1 cellular context compared by ENCODE assay signal in the genomic region with DNA sequence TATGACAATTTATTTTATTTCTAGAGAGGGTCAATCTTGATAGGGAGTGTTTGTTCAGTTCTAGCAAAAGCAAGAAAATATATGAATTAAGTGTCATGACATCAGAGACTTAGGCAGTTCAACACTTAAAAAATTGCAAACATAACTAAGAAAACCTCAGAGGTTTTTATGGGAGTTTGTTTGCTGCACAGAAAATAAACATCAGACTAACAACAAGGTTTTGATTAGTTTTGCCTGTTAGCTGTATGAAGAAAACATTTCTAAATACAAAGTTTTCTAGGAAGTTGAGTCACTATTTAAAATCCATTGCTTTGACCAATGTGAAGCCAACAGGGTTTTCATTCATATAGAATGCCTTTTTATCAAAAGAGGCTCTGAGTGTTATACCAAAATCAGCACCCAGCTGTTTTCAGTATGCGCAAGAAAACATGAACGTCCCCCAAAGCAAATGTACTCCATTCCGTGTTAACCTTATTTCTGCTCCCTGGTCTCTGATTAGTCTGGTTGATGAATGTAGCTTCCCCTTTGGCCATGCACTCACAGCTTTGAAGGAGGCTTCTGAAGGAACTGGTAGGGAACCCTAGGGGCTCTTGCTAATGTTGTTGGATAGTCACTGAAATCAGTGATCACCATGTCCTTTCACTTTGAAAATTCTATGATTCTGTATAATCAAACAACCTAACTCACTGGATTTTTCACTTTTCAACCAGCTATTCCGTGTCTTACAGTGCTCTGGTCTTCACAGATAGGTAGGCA.
TF ChIP-seq lines count a peak whose summit lies in the region.

No MANE protein-coding gene starts in this region.

TF ChIP-seq in GM12878, 131 proteins besides CTCF, POLR2A, EP300 and RAD21 (continued from another document):
- TF ChIP-seq, protein P1, sequence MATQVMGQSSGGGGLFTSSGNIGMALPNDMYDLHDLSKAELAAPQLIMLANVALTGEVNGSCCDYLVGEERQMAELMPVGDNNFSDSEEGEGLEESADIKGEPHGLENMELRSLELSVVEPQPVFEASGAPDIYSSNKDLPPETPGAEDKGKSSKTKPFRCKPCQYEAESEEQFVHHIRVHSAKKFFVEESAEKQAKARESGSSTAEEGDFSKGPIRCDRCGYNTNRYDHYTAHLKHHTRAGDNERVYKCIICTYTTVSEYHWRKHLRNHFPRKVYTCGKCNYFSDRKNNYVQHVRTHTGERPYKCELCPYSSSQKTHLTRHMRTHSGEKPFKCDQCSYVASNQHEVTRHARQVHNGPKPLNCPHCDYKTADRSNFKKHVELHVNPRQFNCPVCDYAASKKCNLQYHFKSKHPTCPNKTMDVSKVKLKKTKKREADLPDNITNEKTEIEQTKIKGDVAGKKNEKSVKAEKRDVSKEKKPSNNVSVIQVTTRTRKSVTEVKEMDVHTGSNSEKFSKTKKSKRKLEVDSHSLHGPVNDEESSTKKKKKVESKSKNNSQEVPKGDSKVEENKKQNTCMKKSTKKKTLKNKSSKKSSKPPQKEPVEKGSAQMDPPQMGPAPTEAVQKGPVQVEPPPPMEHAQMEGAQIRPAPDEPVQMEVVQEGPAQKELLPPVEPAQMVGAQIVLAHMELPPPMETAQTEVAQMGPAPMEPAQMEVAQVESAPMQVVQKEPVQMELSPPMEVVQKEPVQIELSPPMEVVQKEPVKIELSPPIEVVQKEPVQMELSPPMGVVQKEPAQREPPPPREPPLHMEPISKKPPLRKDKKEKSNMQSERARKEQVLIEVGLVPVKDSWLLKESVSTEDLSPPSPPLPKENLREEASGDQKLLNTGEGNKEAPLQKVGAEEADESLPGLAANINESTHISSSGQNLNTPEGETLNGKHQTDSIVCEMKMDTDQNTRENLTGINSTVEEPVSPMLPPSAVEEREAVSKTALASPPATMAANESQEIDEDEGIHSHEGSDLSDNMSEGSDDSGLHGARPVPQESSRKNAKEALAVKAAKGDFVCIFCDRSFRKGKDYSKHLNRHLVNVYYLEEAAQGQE (IDR thresholded peaks at IDR 0.05; ENCODE audit: low read depth, low read length), result no peak
- no peak for TF ChIP-seq KLF5 (IDR thresholded peaks at IDR 0.05; ENCODE audit: partially characterized antibody)
- TF ChIP-seq MXI1 (IDR thresholded peaks at IDR 0.05; ENCODE audit: low read depth, low read length), result no peak
- TF ChIP-seq NFIC (IDR thresholded peaks at IDR 0.05; ENCODE audit: low read depth, low read length), result no peak
- TF ChIP-seq, protein P2, sequence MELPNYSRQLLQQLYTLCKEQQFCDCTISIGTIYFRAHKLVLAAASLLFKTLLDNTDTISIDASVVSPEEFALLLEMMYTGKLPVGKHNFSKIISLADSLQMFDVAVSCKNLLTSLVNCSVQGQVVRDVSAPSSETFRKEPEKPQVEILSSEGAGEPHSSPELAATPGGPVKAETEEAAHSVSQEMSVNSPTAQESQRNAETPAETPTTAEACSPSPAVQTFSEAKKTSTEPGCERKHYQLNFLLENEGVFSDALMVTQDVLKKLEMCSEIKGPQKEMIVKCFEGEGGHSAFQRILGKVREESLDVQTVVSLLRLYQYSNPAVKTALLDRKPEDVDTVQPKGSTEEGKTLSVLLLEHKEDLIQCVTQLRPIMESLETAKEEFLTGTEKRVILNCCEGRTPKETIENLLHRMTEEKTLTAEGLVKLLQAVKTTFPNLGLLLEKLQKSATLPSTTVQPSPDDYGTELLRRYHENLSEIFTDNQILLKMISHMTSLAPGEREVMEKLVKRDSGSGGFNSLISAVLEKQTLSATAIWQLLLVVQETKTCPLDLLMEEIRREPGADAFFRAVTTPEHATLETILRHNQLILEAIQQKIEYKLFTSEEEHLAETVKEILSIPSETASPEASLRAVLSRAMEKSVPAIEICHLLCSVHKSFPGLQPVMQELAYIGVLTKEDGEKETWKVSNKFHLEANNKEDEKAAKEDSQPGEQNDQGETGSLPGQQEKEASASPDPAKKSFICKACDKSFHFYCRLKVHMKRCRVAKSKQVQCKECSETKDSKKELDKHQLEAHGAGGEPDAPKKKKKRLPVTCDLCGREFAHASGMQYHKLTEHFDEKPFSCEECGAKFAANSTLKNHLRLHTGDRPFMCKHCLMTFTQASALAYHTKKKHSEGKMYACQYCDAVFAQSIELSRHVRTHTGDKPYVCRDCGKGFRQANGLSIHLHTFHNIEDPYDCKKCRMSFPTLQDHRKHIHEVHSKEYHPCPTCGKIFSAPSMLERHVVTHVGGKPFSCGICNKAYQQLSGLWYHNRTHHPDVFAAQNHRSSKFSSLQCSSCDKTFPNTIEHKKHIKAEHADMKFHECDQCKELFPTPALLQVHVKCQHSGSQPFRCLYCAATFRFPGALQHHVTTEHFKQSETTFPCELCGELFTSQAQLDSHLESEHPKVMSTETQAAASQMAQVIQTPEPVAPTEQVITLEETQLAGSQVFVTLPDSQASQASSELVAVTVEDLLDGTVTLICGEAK (IDR thresholded peaks at IDR 0.05; ENCODE audit: borderline replicate concordance), result no peak
- TF ChIP-seq, protein P3, sequence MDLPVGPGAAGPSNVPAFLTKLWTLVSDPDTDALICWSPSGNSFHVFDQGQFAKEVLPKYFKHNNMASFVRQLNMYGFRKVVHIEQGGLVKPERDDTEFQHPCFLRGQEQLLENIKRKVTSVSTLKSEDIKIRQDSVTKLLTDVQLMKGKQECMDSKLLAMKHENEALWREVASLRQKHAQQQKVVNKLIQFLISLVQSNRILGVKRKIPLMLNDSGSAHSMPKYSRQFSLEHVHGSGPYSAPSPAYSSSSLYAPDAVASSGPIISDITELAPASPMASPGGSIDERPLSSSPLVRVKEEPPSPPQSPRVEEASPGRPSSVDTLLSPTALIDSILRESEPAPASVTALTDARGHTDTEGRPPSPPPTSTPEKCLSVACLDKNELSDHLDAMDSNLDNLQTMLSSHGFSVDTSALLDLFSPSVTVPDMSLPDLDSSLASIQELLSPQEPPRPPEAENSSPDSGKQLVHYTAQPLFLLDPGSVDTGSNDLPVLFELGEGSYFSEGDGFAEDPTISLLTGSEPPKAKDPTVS (IDR thresholded peaks at IDR 0.05; ENCODE audit: low read depth, low read length), result no peak
TF ChIP-seq in GM12878: peak in this region for 0.
